10 cellular contexts compared by ENCODE assay signal in the genomic region with DNA sequence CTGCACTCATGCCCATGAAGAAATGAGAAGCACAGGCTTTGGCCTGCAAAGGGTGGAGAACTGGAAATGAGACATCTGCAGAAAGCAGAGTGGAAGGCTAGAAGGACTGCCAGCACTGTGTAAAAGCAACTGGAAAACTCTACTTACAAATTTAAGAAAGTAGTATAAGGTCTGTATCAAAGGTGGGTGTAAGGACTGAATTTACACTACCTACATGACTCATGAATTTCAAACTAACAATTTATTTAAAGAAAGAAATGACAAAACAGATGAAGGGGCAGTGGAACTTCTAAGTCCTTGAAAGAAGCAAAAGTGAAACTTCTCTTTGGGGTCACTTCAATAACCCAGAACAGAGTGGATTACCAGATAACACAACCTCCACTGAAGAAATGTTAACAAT.
DNase-seq lines count a peak whose midpoint lies in the region; ATAC-seq and TF ChIP-seq lines count a peak whose summit lies in the region.
"Had no signal": no experiment of that assay in that cellular context is flagged by ENCODE, and none has a peak within 500 bp of the region (broad histone marks: within the 10 kb centered on the region; RNA-seq: fewer than 3 reads in every experiment).

No MANE protein-coding gene starts in this region.

- H3K36me3 Mint-ChIP-seq in activated CD4-positive, alpha-beta T cell treated with anti-CD3 and anti-CD28 coated beads, Interleukin-2, amount 10 ng/mL, durations not matched to agents 24 days and 14 days (ENCODE audit: low read depth) = peaks cover 24% of the 10 kb centered on the region
- H3K36me3 Mint-ChIP-seq in stimulated activated effector memory CD8-positive, alpha-beta T cell treated with anti-CD3 and anti-CD28 coated beads, Interleukin-12 subunit alpha, Interleukin-12 subunit beta, amount 100 ng/mL, for 72 hours = no peaks in the 10 kb centered on the region

- CTCF ChIA-PET in IMR-90 (lab: Yijun Ruan, JAX) = no interaction called here

- no peak overlapping the region for H2AFZ ChIP-seq in IMR-90 (replicated peaks; ENCODE audit: low read length, poor library complexity)

- peak overlapping the region; percentile 60 for H2BK5ac ChIP-seq in IMR-90 (ENCODE audit: low read depth, low read length, poor library complexity, severe bottlenecking)

- no peak overlapping the region for H3K4ac ChIP-seq in IMR-90 (ENCODE audit: low read depth, low read length)

- H4K5ac ChIP-seq in IMR-90 (ENCODE audit: low read depth, low read length) = no peak overlapping the region

- H3K9me1 ChIP-seq in IMR-90 (ENCODE audit: insufficient read depth, low read length) = no peaks in the 10 kb centered on the region

- no peak overlapping the region for H3K23ac ChIP-seq in IMR-90 (ENCODE audit: low read depth, low read length)

- no peak for TF ChIP-seq CTCF in IMR-90 (conservative IDR thresholded peaks at IDR 0.05; ENCODE audit: low read depth, low read length)
- no peak for TF ChIP-seq CTCF in left ventricle myocardium inferior (IDR thresholded peaks at IDR 0.05; ENCODE audit: borderline replicate concordance)
- TF ChIP-seq CTCF in left lung (IDR thresholded peaks at IDR 0.05) = no peak
- no peak for TF ChIP-seq CTCF in colonic mucosa (IDR thresholded peaks at IDR 0.05)

- dilution Hi-C loops in IMR-90 (cut with HindIII; ENCODE audit: low sequenced_read_pairs, unreplicated experiment) = no loop called here

- POLR2A ChIA-PET in IMR-90 (lab: Charles Lee; ENCODE audit: unreplicated experiment) = no interaction called here

- H2BK15ac ChIP-seq in IMR-90 (ENCODE audit: low read depth, low read length) = no peak overlapping the region

- TF ChIP-seq RAD21 in IMR-90 (IDR thresholded peaks at IDR 0.05; ENCODE audit: low read length) = no peak

- H3K4me1 Mint-ChIP-seq in activated CD4-positive, alpha-beta T cell treated with anti-CD3 and anti-CD28 coated beads, Interleukin-2, amount 10 ng/mL, durations not matched to agents 24 days and 14 days = peaks cover 23% of the 10 kb centered on the region
- H3K4me1 Mint-ChIP-seq in stimulated activated effector memory CD8-positive, alpha-beta T cell treated with anti-CD3 and anti-CD28 coated beads, Interleukin-12 subunit alpha, Interleukin-12 subunit beta, amount 100 ng/mL, for 72 hours = peaks cover 34% of the 10 kb centered on the region

- no peak overlapping the region for H2AK9ac ChIP-seq in IMR-90 (replicated peaks; ENCODE audit: low read depth, low read length, poor library complexity)

- H3K4me3 Mint-ChIP-seq in activated CD4-positive, alpha-beta T cell treated with anti-CD3 and anti-CD28 coated beads, Interleukin-2, amount 10 ng/mL, durations not matched to agents 24 days and 14 days = peak overlapping the region; percentile 56
- peak overlapping the region; percentile 48 for H3K4me3 Mint-ChIP-seq in stimulated activated effector memory CD8-positive, alpha-beta T cell treated with anti-CD3 and anti-CD28 coated beads, Interleukin-12 subunit alpha, Interleukin-12 subunit beta, amount 100 ng/mL, for 72 hours

- H3K9me3 Mint-ChIP-seq in activated CD4-positive, alpha-beta T cell treated with anti-CD3 and anti-CD28 coated beads, Interleukin-2, amount 10 ng/mL, durations not matched to agents 24 days and 14 days = peaks cover 18% of the 10 kb centered on the region
- no peaks in the 10 kb centered on the region for H3K9me3 Mint-ChIP-seq in stimulated activated effector memory CD8-positive, alpha-beta T cell treated with anti-CD3 and anti-CD28 coated beads, Interleukin-12 subunit alpha, Interleukin-12 subunit beta, amount 100 ng/mL, for 72 hours

- H3K4me2 ChIP-seq in IMR-90 (ENCODE audit: low read depth, low read length) = peak overlapping the region; percentile 71; the same call in 1 of the 2 replicates

- H3K79me1 ChIP-seq in IMR-90 (ENCODE audit: low read depth in 1 of 2, low read length in 2 of 2) = peaks cover 0 to 6% of the 10 kb centered on the region in 2 experiments; a peak in 3 of 4 replicates

- H3K18ac ChIP-seq in IMR-90 (ENCODE audit: low read depth, low read length) = peak overlapping the region; percentile 55; the same call in 1 of the 2 replicates

- no peaks in the 10 kb centered on the region for H3K36me3 ChIP-seq in IMR-90 (ENCODE audit: control insufficient read depth, insufficient read depth, low read length)
- no peaks in the 10 kb centered on the region for H3K36me3 ChIP-seq in left ventricle myocardium inferior
- H3K36me3 ChIP-seq in left lung = peaks cover 0 to 3% of the 10 kb centered on the region in 2 donors
- H3K36me3 ChIP-seq in colonic mucosa = no peaks in the 10 kb centered on the region

- H3K27ac ChIP-seq in IMR-90 (ENCODE audit: insufficient read depth, low read length) = peak overlapping the region; percentile 44; the same call in 1 of the 2 replicates
- no peak overlapping the region for H3K27ac ChIP-seq in left ventricle myocardium inferior (replicated peaks)
- H3K27ac ChIP-seq in left lung = no peak overlapping the region
- no peak overlapping the region for H3K27ac ChIP-seq in colonic mucosa

- intact Hi-C loops in activated CD4-positive, alpha-beta T cell treated with anti-CD3 and anti-CD28 coated beads, Interleukin-2, amount 10 ng/mL, durations not matched to agents 24 days and 14 days (cut with micrococcal nuclease) = loop anchor here (1.0 to 10.0 kb wide), 6 partner anchors 8 to 966 kb away; partner anchors contain the start of genes SLC10A7, SMAD1 and ZNF827
- intact Hi-C loops in IMR-90 (cut with micrococcal nuclease) = no loop called here
- intact Hi-C loops in left ventricle myocardium inferior (cut with micrococcal nuclease) = no loop called here
- intact Hi-C loops in left lung (cut with DNase I) = no loop called here
- intact Hi-C loops in colonic mucosa (cut with DNase I) = no loop called here

- H3K9ac ChIP-seq in IMR-90 (ENCODE audit: low read depth, low read length) = no peak overlapping the region
- H3K9ac ChIP-seq in colonic mucosa (ENCODE audit: low read depth in 2 of 2, low read length in 2 of 2) = no peak overlapping the region

- no peaks in the 10 kb centered on the region for H3K27me3 Mint-ChIP-seq in activated CD4-positive, alpha-beta T cell treated with anti-CD3 and anti-CD28 coated beads, Interleukin-2, amount 10 ng/mL, durations not matched to agents 24 days and 14 days

- H2BK20ac ChIP-seq in IMR-90 (ENCODE audit: low read depth, low read length) = no peak overlapping the region

- no peak for TF ChIP-seq POLR2A in IMR-90 (IDR thresholded peaks at IDR 0.05; ENCODE audit: low read depth, low read length)

- H3K4me1 ChIP-seq in IMR-90 (ENCODE audit: control insufficient read depth, insufficient read depth, low read length) (no peaks in the 10 kb centered on the region), left ventricle myocardium inferior (no peaks in the 10 kb centered on the region), left lung (no peaks in the 10 kb centered on the region), colonic mucosa (no peaks in the 10 kb centered on the region)

- no peak overlapping the region for H2BK120ac ChIP-seq in IMR-90 (ENCODE audit: low read depth, low read length)

- no peak overlapping the region; a peak in 1 of 4 replicates for H4K8ac ChIP-seq in IMR-90 (ENCODE audit: low read depth in 2 of 2, low read length in 2 of 2)

- H4K20me1 ChIP-seq in IMR-90 (ENCODE audit: insufficient read depth, low read length) = no peaks in the 10 kb centered on the region

- H3K9me3 ChIP-seq in IMR-90 (ENCODE audit: control insufficient read depth, insufficient read depth, low read length) (no peaks in the 10 kb centered on the region), left ventricle myocardium inferior (replicated peaks) (peaks cover 6% of the 10 kb centered on the region), left lung (peaks cover 0 to 4% of the 10 kb centered on the region in 2 donors), colonic mucosa (no peaks in the 10 kb centered on the region)

- BruUV-seq in IMR-90 (replicated peaks; lab: Mats Ljungman, UMichigan) = no TSS peak

- H4K91ac ChIP-seq in IMR-90 (ENCODE audit: insufficient read depth, low read depth, low read length) = no peak overlapping the region

- no peak overlapping the region for H3K4me3 ChIP-seq in IMR-90 (ENCODE audit: insufficient read depth, low read depth, low read length)
- H3K4me3 ChIP-seq in left ventricle myocardium inferior = no peak overlapping the region
- no peak overlapping the region for H3K4me3 ChIP-seq in left lung
- H3K4me3 ChIP-seq in colonic mucosa = no peak overlapping the region

- no peak overlapping the region for H3K14ac ChIP-seq in IMR-90 (replicated peaks; ENCODE audit: low read depth, low read length)

- no peak overlapping the region for H3K56ac ChIP-seq in IMR-90 (ENCODE audit: extremely low read depth, insufficient read depth, low read length)

- in situ Hi-C loops in IMR-90 (cut with MboI; ENCODE audit: low sequenced_read_pairs) = no loop called here

- H3K27me3 ChIP-seq in IMR-90 (ENCODE audit: control insufficient read depth, insufficient read depth, low read length) (no peaks in the 10 kb centered on the region), left ventricle myocardium inferior (ENCODE audit: low read depth) (no peaks in the 10 kb centered on the region), left lung (no peaks in the 10 kb centered on the region), colonic mucosa (no peaks in the 10 kb centered on the region)

- H3K27ac Mint-ChIP-seq in activated CD4-positive, alpha-beta T cell treated with anti-CD3 and anti-CD28 coated beads, Interleukin-2, amount 10 ng/mL, durations not matched to agents 24 days and 14 days = peak overlapping the region; percentile 84
- peak overlapping the region; percentile 41 for H3K27ac Mint-ChIP-seq in stimulated activated effector memory CD8-positive, alpha-beta T cell treated with anti-CD3 and anti-CD28 coated beads, Interleukin-12 subunit alpha, Interleukin-12 subunit beta, amount 100 ng/mL, for 72 hours

- ATAC-seq in HG02571 (IDR thresholded peaks at IDR 0.05; ENCODE audit: unreplicated experiment) = peak; percentile 88
- peak; percentile 84 for ATAC-seq in IMR-90 (ENCODE audit: low read depth)
- peak; percentile 92 for ATAC-seq in stimulated activated effector memory CD8-positive, alpha-beta T cell treated with anti-CD3 and anti-CD28 coated beads, Interleukin-12 subunit alpha, Interleukin-12 subunit beta, amount 100 ng/mL, for 72 hours
- no peak for ATAC-seq in left lung
- ATAC-seq: HCT116 had no signal

- H2AK5ac ChIP-seq in IMR-90 (ENCODE audit: low read depth, low read length) = no peak overlapping the region

- DNase-seq in activated CD4-positive, alpha-beta T cell treated with anti-CD3 and anti-CD28 coated beads, Interleukin-2, amount 10 ng/mL, durations not matched to agents 24 days and 14 days = no peak
- no peak for DNase-seq in activated CD4-positive, alpha-beta T cell treated with anti-CD3 and anti-CD28 coated beads, Interleukin-2, amount 50 U/mL, for 4 hours
- peak; percentile 29 for DNase-seq in IMR-90
- no peak for DNase-seq in stimulated activated effector memory CD8-positive, alpha-beta T cell treated with anti-CD3 and anti-CD28 coated beads, Interleukin-12 subunit alpha, Interleukin-12 subunit beta, amount 100 ng/mL, for 72 hours (ENCODE audit: low spot score in 2 of 2)
- no peak for DNase-seq in left ventricle myocardium inferior
- DNase-seq in left lung = no peak
- no peak for DNase-seq in colonic mucosa
- DNase-seq: ACHN had no signal

TF ChIP-seq in IMR-90, 13 proteins besides CTCF, POLR2A, EP300 and RAD21 (continues in another document):
- TF ChIP-seq MAZ (IDR thresholded peaks at IDR 0.05; ENCODE audit: borderline replicate concordance, low read depth, low read length) (no peak), SMC3 (IDR thresholded peaks at IDR 0.05; ENCODE audit: low read depth, low read length) (no peak)
